Comparison of ENCODE assay signal across 8 cellular contexts in genomic region chr19:13731147-13731964, GRCh38. TPM values are rescaled to one million over a fixed set of nuclear protein-coding genes. Genes with fewer than 3 reads are reported as not detected.
DNase-seq lines count a peak whose midpoint lies in the region; ATAC-seq and FAIRE-seq lines count a peak whose summit lies in the region.

No MANE protein-coding gene starts in this region.

- no peaks in the 10 kb centered on the region for H3K9me3 ChIP-seq in HUES48 (ENCODE audit: control insufficient read depth, insufficient read depth, low read length)
- no peaks in the 10 kb centered on the region for H3K9me3 ChIP-seq in NT2/D1 (ENCODE audit: insufficient read depth, low read length)

- H3K4me1 ChIP-seq in HUES48 (ENCODE audit: control insufficient read depth, insufficient read depth, low read length) (peaks cover 11% of the 10 kb centered on the region; the same call in 1 of the 2 replicates), NT2/D1 (ENCODE audit: insufficient read depth, insufficient read length) (no peaks in the 10 kb centered on the region)

- DNase-seq in COR-L47 (lab: John Stamatoyannopoulos, UW) (peak; percentile 96), NT2/D1 (ENCODE audit: low read depth, low spot score) (peak; percentile 95), mesenteric fat pad (ENCODE audit: low spot score) (peak; percentile 99)
- DNase-seq in activated CD8-positive, alpha-beta memory T cell treated with anti-CD3 and anti-CD28 coated beads, Interleukin-2, amount 50 U/mL, for 4 hours, result peak; percentile 94
- DNase-seq in stimulated activated CD8-positive, alpha-beta memory T cell treated with anti-CD3 and anti-CD28 coated beads, Interleukin-15, amount 100 ng/mL, for 1 hour (ENCODE audit: low read depth), result peak; percentile 86

- peak; percentile 53 for FAIRE-seq in endometrium (lab: Jason Lieb, UNC)

- H3K27ac ChIP-seq in HUES48 (ENCODE audit: low read depth, low read length), result peak overlapping the region; percentile 94

- H3K27me3 ChIP-seq in HUES48 (ENCODE audit: control insufficient read depth, insufficient read depth, low read length), result no peaks in the 10 kb centered on the region
- no peaks in the 10 kb centered on the region for H3K27me3 ChIP-seq in NT2/D1 (ENCODE audit: insufficient read depth, insufficient read length)

- H3K9ac ChIP-seq in HUES48 (ENCODE audit: low read depth, low read length) (peak overlapping the region; percentile 86), NT2/D1 (ENCODE audit: insufficient read length, low read depth) (peak overlapping the region; percentile 96)

- H3K4me3 ChIP-seq in HUES48 (ENCODE audit: low read depth, low read length) (peak overlapping the region; percentile 78), NT2/D1 (ENCODE audit: insufficient read length, low read depth) (peak overlapping the region; percentile 75)

- ATAC-seq in GM21381 (IDR thresholded peaks at IDR 0.05; ENCODE audit: unreplicated experiment), result peak; percentile 94

- H3K36me3 ChIP-seq in HUES48 (ENCODE audit: control insufficient read depth, insufficient read depth, low read length), result no peaks in the 10 kb centered on the region; the same call in 1 of the 2 replicates
- peaks cover 19% of the 10 kb centered on the region for H3K36me3 ChIP-seq in NT2/D1 (ENCODE audit: insufficient read depth, insufficient read length, low read length)

RNA-seq across cellular contexts. Expression of gene MRI1, which starts 33.0 kb away (rescaled TPM):
- total RNA-seq in mesenteric fat pad, result 22.9 TPM

RNA-seq across cellular contexts. Expression of gene C19orf53, which starts 42.9 kb away (rescaled TPM):
- total RNA-seq in mesenteric fat pad, result 71.5 TPM

Comparison
In these comparisons a context has a peak if more than half of its experiments do, and no peak if none do; other contexts are left out.
1. Peak in every context shown above with its lines: DNase-seq, ATAC-seq, H3K4me3 ChIP-seq and H3K27ac ChIP-seq.